Comparison of ENCODE assay signal across 8 cellular contexts in the genomic region with DNA sequence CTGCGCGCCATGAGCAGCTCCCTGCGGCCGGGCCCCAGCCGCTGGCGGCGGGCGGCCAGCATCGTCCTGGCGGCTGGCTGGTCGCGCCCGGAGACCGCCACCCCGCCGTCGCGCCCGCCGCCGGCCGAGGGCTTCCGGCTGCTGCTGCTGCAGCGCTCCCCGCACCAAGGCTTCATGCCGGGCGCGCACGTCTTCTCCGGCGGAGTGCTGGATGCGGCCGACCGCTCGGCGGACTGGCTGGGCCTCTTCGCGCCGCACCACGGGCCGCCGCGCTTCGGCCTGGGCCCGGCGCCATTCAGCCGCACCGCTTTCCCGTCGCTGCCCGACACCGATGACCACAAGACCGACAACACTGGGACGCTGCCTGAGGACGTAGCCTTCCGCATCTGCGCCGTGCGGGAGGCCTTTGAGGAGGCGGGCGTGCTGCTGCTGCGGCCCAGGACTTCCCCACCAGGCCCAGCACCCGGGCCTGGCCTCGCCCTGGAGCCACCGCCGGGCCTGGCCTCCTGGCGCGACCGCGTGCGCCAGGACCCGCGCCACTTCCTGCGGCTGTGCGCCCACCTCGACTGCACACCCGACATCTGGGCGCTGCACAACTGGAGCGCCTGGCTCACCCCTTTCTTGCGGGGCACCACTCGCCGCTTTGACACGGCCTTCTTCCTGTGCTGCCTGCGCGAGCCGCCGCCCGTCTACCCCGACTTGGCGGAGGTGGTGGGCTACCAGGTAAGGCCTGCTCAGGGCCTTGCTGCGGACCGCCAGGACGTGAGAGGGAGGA. TPM values are rescaled to one million over a fixed set of nuclear protein-coding genes. Genes with fewer than 3 reads are reported as not detected.
DNase-seq lines count a peak whose midpoint lies in the region; ATAC-seq and TF ChIP-seq lines count a peak whose summit lies in the region.

No MANE protein-coding gene starts in this region.

- peaks cover 0 to 19% of the 10 kb centered on the region in 2 donors for H3K4me1 ChIP-seq in esophagus (ENCODE audit: control insufficient read depth in 2 of 2, insufficient read depth in 2 of 2, low read length in 1 of 2)
- peaks cover 25% of the 10 kb centered on the region for H3K4me1 ChIP-seq in stomach smooth muscle (ENCODE audit: control insufficient read depth, insufficient read depth, low read length)

- H3K27ac ChIP-seq in esophagus (ENCODE audit: low read depth in 2 of 2, low read length in 1 of 2), result peak overlapping the region; percentile 90 to 96
- H3K27ac ChIP-seq in stomach smooth muscle (ENCODE audit: low read length), result peak overlapping the region; percentile 64

- ATAC-seq in HG02763 (IDR thresholded peaks at IDR 0.05; ENCODE audit: unreplicated experiment), result peak; percentile 61

- 2 to 8% methylated on average over 79 to 93 of the region's 93 CpGs for WGBS in esophagus, 2 donors

- H3K9me3 ChIP-seq in esophagus (ENCODE audit: control insufficient read depth in 2 of 2, insufficient read depth in 1 of 2, low read depth in 1 of 2, low read length in 1 of 2), result no peaks in the 10 kb centered on the region
- H3K9me3 ChIP-seq in stomach smooth muscle (ENCODE audit: control insufficient read depth in 2 of 2, low read length in 2 of 2), result no peaks in the 10 kb centered on the region

- H3K27me3 ChIP-seq in esophagus (ENCODE audit: control insufficient read depth in 1 of 2, insufficient read depth in 2 of 2, low read length in 2 of 2) (no peaks in the 10 kb centered on the region), stomach smooth muscle (ENCODE audit: control insufficient read depth in 1 of 2, insufficient read depth in 2 of 2, low read length in 2 of 2) (no peaks in the 10 kb centered on the region)

- H3K4me3 ChIP-seq in esophagus (ENCODE audit: low read depth in 1 of 2, low read length in 2 of 2) (peak overlapping the region; percentile 87 to 92), stomach smooth muscle (ENCODE audit: low read length in 2 of 2) (peak overlapping the region; percentile 84 to 96)

- no peak for TF ChIP-seq CTCF in GM13977 (IDR thresholded peaks at IDR 0.05; ENCODE audit: extremely low read depth, insufficient read depth, missing control alignments)

- peak overlapping the region; percentile 58 to 85 for H3K9ac ChIP-seq in stomach smooth muscle (ENCODE audit: low read length in 2 of 2)

- DNase-seq in A172 (ENCODE audit: low spot score) (peak; percentile 28), GM13977 (ENCODE audit: low spot score) (peak; percentile 84), NCI-H2171 (lab: John Stamatoyannopoulos, UW) (peak; percentile 19), activated T-cell treated with anti-CD3 and anti-CD28 coated beads for 24 hours (ENCODE audit: low read depth) (peak; percentile 30), middle frontal gyrus (ENCODE audit: extremely low spot score, low spot score) (peak; percentile 18)

- H3K36me3 ChIP-seq in esophagus (ENCODE audit: control insufficient read depth in 2 of 2, insufficient read depth in 2 of 2, low read length in 1 of 2) (no peaks in the 10 kb centered on the region), stomach smooth muscle (ENCODE audit: control insufficient read depth in 2 of 2, insufficient read depth in 2 of 2, low read length in 2 of 2) (no peaks in the 10 kb centered on the region)

- in situ Hi-C loops in GM13977 (cut with MboI; ENCODE audit: low pct_unique_long_range_greater_than_20kb, low sequenced_read_pairs, unreplicated experiment), result no loop called here

RNA-seq across cellular contexts. Expression of a gene that starts 0.5 kb away (rescaled TPM):
- 27.7 and 28.8 TPM in 2 replicates for total RNA-seq in A172 (2014; rRNA removed; shearing (Covaris generic))
- 1 to 10 TPM; 8.5 to 8.6 TPM for polyA plus RNA-seq in esophagus

RNA-seq across cellular contexts. Expression of a gene that starts 16.5 kb away (rescaled TPM):
- 1.1 and 2.8 TPM in 2 replicates for total RNA-seq in A172 (2014; rRNA removed; shearing (Covaris generic))
- polyA plus RNA-seq in esophagus, result under 1 TPM; 0.12 to 0.37 TPM

RNA-seq across cellular contexts. Expression of a gene that starts 17.2 kb away (rescaled TPM):
- 36.0 and 36.7 TPM in 2 replicates for total RNA-seq in A172 (2014; rRNA removed; shearing (Covaris generic))
- polyA plus RNA-seq in esophagus, result 10 to 100 TPM in 1 of 2 donors, 1 to 10 TPM in 1; 8.5 to 10.9 TPM

RNA-seq across cellular contexts. Expression of a gene that starts 27.4 kb away (rescaled TPM):
- 0.05 and 0.07 TPM in 2 replicates for total RNA-seq in A172 (2014; rRNA removed; shearing (Covaris generic))
- under 1 TPM; 0.04 to 0.06 TPM for polyA plus RNA-seq in esophagus

Comparison
In these comparisons a context has a peak if more than half of its experiments do, and no peak if none do; other contexts are left out.
1. Peak in every context shown above with its lines: DNase-seq, ATAC-seq, H3K4me3 ChIP-seq and H3K27ac ChIP-seq.
2. DNase-seq: peak in every context shown above with its lines; median percentile 84 in GM13977; 30 in activated T-cell treated with anti-CD3 and anti-CD28 coated beads for 24 hours; 28 in A172; 19 in NCI-H2171; 18 in middle frontal gyrus.